13 cellular contexts compared by ENCODE assay signal in the genomic region with DNA sequence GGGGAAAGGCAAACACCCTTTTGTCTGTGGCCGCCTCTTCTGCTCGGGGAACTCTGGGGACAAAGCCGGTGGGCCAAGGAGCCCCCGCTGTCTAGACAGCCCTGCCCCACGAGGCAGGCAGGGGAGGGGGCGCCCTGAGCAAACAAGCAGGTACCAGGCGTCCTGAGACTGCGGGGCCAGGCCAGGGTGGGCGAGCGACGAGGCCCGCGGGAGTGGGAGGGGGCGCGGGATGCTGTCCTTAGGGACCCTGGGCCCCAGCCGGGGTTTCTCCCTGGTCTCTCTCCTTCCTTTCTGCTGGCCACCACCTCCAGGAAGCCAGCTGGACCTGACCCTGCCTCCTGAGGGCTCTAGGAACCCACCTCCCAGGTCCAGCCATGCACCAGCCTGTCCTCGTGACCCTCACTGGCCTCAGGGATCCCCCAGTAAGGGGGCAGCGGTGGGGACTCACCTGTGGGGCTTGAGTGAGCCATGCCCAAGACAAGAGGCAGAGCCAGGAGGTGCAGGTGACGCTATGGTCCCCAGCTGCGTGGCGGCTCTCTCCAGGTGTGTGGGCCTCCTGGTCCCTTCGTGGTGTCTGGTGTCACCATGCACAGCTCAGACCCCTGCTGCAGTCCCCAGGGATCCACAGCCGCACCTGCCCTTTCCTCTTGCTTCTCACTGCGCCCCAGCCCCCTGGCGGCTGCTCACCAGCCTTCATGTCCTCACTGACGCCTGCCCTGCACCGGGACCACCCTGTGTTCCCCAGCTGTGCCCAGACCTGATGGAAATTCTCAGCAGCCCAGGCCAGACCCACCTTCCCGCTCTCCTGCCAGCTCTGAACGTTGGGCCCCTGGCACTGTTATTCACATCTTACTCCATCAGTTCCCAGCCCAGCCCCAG. TPM values are rescaled to one million over a fixed set of nuclear protein-coding genes. Genes with fewer than 3 reads are reported as not detected.
DNase-seq lines count a peak whose midpoint lies in the region; ATAC-seq and TF ChIP-seq lines count a peak whose summit lies in the region.
"Had no signal": no experiment of that assay in that cellular context is flagged by ENCODE, and none has a peak within 500 bp of the region (broad histone marks: within the 10 kb centered on the region; RNA-seq: fewer than 3 reads in every experiment).

No MANE protein-coding gene starts in this region.

- H3K4me2 ChIP-seq in PC-3 (ENCODE audit: low read length) (no peak overlapping the region), MM.1S (ENCODE audit: low read depth, low read length) (no peak overlapping the region)

- H3K79me2 ChIP-seq in PC-3 (ENCODE audit: low read length) (no peaks in the 10 kb centered on the region), MM.1S (ENCODE audit: low read length) (no peaks in the 10 kb centered on the region)

- no peak overlapping the region for H3K9ac ChIP-seq in PC-3 (ENCODE audit: low read length)
- no peak overlapping the region for H3K9ac ChIP-seq in MM.1S (ENCODE audit: low read length)

- H3K9me3 ChIP-seq in upper lobe of left lung (peaks cover 7 to 17% (median 13%) of the 10 kb centered on the region in 4 donors), PC-3 (ENCODE audit: low read length) (peaks cover 5% of the 10 kb centered on the region; the same call in 1 of the 2 replicates), MM.1S (replicated peaks; ENCODE audit: insufficient read depth, low read length) (no peaks in the 10 kb centered on the region)

- no peaks in the 10 kb centered on the region for H3K36me3 ChIP-seq in upper lobe of left lung
- H3K36me3 ChIP-seq in PC-3 (ENCODE audit: low read depth, low read length), result no peaks in the 10 kb centered on the region
- no peaks in the 10 kb centered on the region for H3K36me3 ChIP-seq in MM.1S (replicated peaks; ENCODE audit: insufficient read depth, low read length)
- H3K36me3 ChIP-seq: ascending aorta had no signal

- no peaks in the 10 kb centered on the region for H3K9me2 ChIP-seq in PC-3 (replicated peaks; ENCODE audit: low read length)
- H3K9me2 ChIP-seq in MM.1S (replicated peaks; ENCODE audit: insufficient read depth, low read length), result no peaks in the 10 kb centered on the region

- POLR2A ChIA-PET in PC-3 (lab: Charles Lee; ENCODE audit: unreplicated experiment), result no interaction called here

- no peaks in the 10 kb centered on the region for H3K27me3 ChIP-seq in upper lobe of left lung
- no peaks in the 10 kb centered on the region for H3K27me3 ChIP-seq in PC-3 (ENCODE audit: low read length)
- H3K27me3 ChIP-seq in MM.1S (replicated peaks; ENCODE audit: insufficient read depth, low read length), result peaks cover 86% of the 10 kb centered on the region
- H3K27me3 ChIP-seq: ascending aorta had no signal

- no peaks in the 10 kb centered on the region for H3K4me1 ChIP-seq in upper lobe of left lung
- H3K4me1 ChIP-seq in PC-3 (ENCODE audit: insufficient read depth, low read length), result no peaks in the 10 kb centered on the region
- H3K4me1 ChIP-seq in MM.1S (ENCODE audit: low read length), result no peaks in the 10 kb centered on the region
- H3K4me1 ChIP-seq: ascending aorta had no signal

- H3F3A ChIP-seq in PC-3 (ENCODE audit: low read length, unreplicated experiment), result no peaks in the 10 kb centered on the region
- no peaks in the 10 kb centered on the region for H3F3A ChIP-seq in MM.1S (ENCODE audit: insufficient read depth, low read length)

- CTCF ChIA-PET in PC-3 (lab: Charles Lee), result no interaction called here

- H3K4me3 ChIP-seq in upper lobe of left lung (no peak overlapping the region), PC-3 (ENCODE audit: low read length) (no peak overlapping the region), MM.1S (ENCODE audit: low read length) (no peak overlapping the region)
- H3K4me3 ChIP-seq: ascending aorta had no signal

- BruUV-seq in PC-3 (replicated peaks; lab: Mats Ljungman, UMichigan), result no TSS peak

- TF ChIP-seq POLR2A in upper lobe of left lung (IDR thresholded peaks at IDR 0.05), result no peak

- H4K20me1 ChIP-seq in PC-3 (ENCODE audit: low read length) (no peaks in the 10 kb centered on the region), MM.1S (ENCODE audit: insufficient read depth, low read length) (no peaks in the 10 kb centered on the region)

- TF ChIP-seq EP300 in upper lobe of left lung (IDR thresholded peaks at IDR 0.05), result no peak

- no peak overlapping the region for H2AFZ ChIP-seq in PC-3 (ENCODE audit: low read length)
- no peak overlapping the region for H2AFZ ChIP-seq in MM.1S (ENCODE audit: low read length)

- ATAC-seq in Right ventricle myocardium superior (ENCODE audit: poor library complexity) (no peak), left cardiac atrium (no peak), upper lobe of left lung (ENCODE audit: low FRiP score in 2 of 2) (peak in 1 of 2 donors; percentile 2), PC-3 (no peak)

- no peak overlapping the region for H3K27ac ChIP-seq in upper lobe of left lung
- H3K27ac ChIP-seq in PC-3 (ENCODE audit: low read length), result no peak overlapping the region
- H3K27ac ChIP-seq in MM.1S (ENCODE audit: low read length), result no peak overlapping the region
- H3K27ac ChIP-seq: ascending aorta had no signal

- DNase-seq in Right ventricle myocardium superior, result peak; percentile 35
- DNase-seq in left cardiac atrium, result no peak
- DNase-seq in NCI-H345 (lab: John Stamatoyannopoulos, UW), result peak; percentile 87
- peak; percentile 47 for DNase-seq in islet precursor cell
- DNase-seq in upper lobe of left lung, result peak; percentile 15 to 69
- no peak for DNase-seq in PC-3
- DNase-seq in HK-2 (ENCODE audit: unreplicated experiment), result no peak
- DNase-seq in MM.1S, result no peak
- DNase-seq: Calu3, OCI-M1, SW 1271 had no signal

- TF ChIP-seq CTCF in upper lobe of left lung (IDR thresholded peaks at IDR 0.05) (no peak), PC-3 (conservative IDR thresholded peaks at IDR 0.05; ENCODE audit: low read depth, low read length) (no peak), MM.1S (IDR thresholded peaks at IDR 0.05; ENCODE audit: low read length) (no peak)

- 61 to 66% methylated on average over 15 to 24 of the region's 29 CpGs for WGBS in upper lobe of left lung, 2 donors

- intact Hi-C loops in Right ventricle myocardium superior (cut with DNase I), result no loop called here
- intact Hi-C loops in left cardiac atrium (cut with DNase I), result no loop called here
- intact Hi-C loops in PC-3 (cut with micrococcal nuclease), result no loop called here

RNA-seq across cellular contexts. Expression of gene MUC5AC, which starts 26.5 kb away (rescaled TPM):
- total RNA-seq in Right ventricle myocardium superior (not detected), left cardiac atrium (not detected), upper lobe of left lung (1 to 10 TPM in 2 of 6 donors, under 1 TPM in 3, not detected in 1; under 0.01 to 7.3 (median 0.78) TPM), PC-3 (2014; rRNA removed) (0.11 and 0.35 TPM in 2 replicates)

RNA-seq across cellular contexts. Expression of gene MUC2, which starts 56.6 kb away (rescaled TPM):
- total RNA-seq in Right ventricle myocardium superior, result not detected
- under 1 TPM in 1 of 2 donors, not detected in 1; 0.26 TPM for total RNA-seq in left cardiac atrium
- total RNA-seq in upper lobe of left lung, result under 1 TPM in 2 of 6 donors, not detected in 4; 0.11 to 0.84 TPM
- 0.26 and 0.40 TPM in 2 replicates for total RNA-seq in PC-3 (2014; rRNA removed)
- total RNA-seq: Calu3, temporal lobe had no signal

Comparison
In these comparisons a context has a peak if more than half of its experiments do, and no peak if none do; other contexts are left out.
1. DNase-seq: peak in Right ventricle myocardium superior (single experiment), NCI-H345 (single experiment), islet precursor cell (single experiment) and upper lobe of left lung (2 of 2); none in left cardiac atrium (single experiment), PC-3 (single experiment), HK-2 (single experiment) and MM.1S (single experiment).